In the genomic region with DNA sequence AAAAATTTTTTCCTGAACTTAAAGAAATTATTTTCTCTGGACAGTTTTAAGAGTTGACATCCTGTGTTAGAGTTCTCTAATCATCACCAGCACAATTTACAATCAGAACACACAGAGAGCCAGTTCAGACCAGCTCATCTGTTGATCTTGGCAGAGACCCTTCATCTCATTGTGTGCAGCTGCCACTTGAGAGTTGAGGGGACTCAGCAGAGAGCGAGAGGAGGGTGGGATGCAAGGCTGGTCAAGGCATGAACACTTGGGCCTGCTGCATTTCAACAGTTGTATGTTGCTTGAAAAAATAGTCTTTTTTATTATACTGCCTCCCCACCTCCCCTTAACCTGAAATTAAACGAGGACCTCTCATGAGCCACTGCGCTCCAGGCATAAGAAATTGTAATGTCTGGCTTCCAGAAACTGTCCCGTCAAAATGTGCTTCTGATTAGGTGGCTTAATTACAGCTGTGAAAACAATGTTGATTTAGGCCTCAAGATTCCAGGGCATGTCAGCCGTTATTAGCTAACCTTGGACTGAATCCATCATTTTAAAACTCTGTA, we compare ENCODE assay signal across 11 cellular contexts.
DNase-seq lines count a peak whose midpoint lies in the region; ATAC-seq lines count a peak whose summit lies in the region.
"Had no signal": no experiment of that assay in that cellular context is flagged by ENCODE, and none has a peak within 500 bp of the region (broad histone marks: within the 10 kb centered on the region; RNA-seq: fewer than 3 reads in every experiment).

No MANE protein-coding gene starts in this region.

- peak; percentile 10 for DNase-seq in AG08395 (ENCODE audit: low spot score)
- DNase-seq in HS-5 (ENCODE audit: low read depth), result peak; percentile 14
- DNase-seq in SJCRH30, result peak; percentile 91 to 95
- DNase-seq in right cardiac atrium, result peak; percentile 12 to 51 (median 32)
- DNase-seq in activated naive CD4-positive, alpha-beta T cell treated with anti-CD3 and anti-CD28 coated beads, Interleukin-2, amount 50 U/mL, for 16 hours, result no peak
- no peak for DNase-seq in activated CD8-positive, alpha-beta memory T cell treated with anti-CD3 and anti-CD28 coated beads, Interleukin-2, amount 10 ng/mL, durations not matched to agents 7 days and 5 days
- no peak for DNase-seq in activated CD4-positive, alpha-beta memory T cell treated with anti-CD3 and anti-CD28 coated beads, Interleukin-2, amount 10 ng/mL, durations not matched to agents 7 days and 5 days
- DNase-seq: adrenal gland, esophagus squamous epithelium, KG1 had no signal

- peak; percentile 71 to 84 for ATAC-seq in right cardiac atrium
- ATAC-seq in GM21515 (IDR thresholded peaks at IDR 0.05; ENCODE audit: unreplicated experiment), result no peak
- ATAC-seq in activated CD8-positive, alpha-beta memory T cell treated with anti-CD3 and anti-CD28 coated beads, Interleukin-2, amount 10 ng/mL, durations not matched to agents 7 days and 5 days, result no peak

- no peak overlapping the region for H3K27ac Mint-ChIP-seq in activated CD8-positive, alpha-beta memory T cell treated with anti-CD3 and anti-CD28 coated beads, Interleukin-2, amount 10 ng/mL, durations not matched to agents 7 days and 5 days
- H3K27ac Mint-ChIP-seq in activated CD4-positive, alpha-beta memory T cell treated with anti-CD3 and anti-CD28 coated beads, Interleukin-2, amount 10 ng/mL, durations not matched to agents 7 days and 5 days, result no peak overlapping the region

- H3K4me1 ChIP-seq in SJCRH30 (peaks cover 28% of the 10 kb centered on the region), right cardiac atrium (ENCODE audit: control insufficient read depth, insufficient read depth, low read length) (no peaks in the 10 kb centered on the region)
- H3K4me1 ChIP-seq: adrenal gland, esophagus squamous epithelium had no signal

- no peaks in the 10 kb centered on the region for H3K36me3 ChIP-seq in SJCRH30
- H3K36me3 ChIP-seq: adrenal gland, esophagus squamous epithelium had no signal

- H3K4me3 Mint-ChIP-seq in activated CD8-positive, alpha-beta memory T cell treated with anti-CD3 and anti-CD28 coated beads, Interleukin-2, amount 10 ng/mL, durations not matched to agents 7 days and 5 days, result no peak overlapping the region
- no peak overlapping the region for H3K4me3 Mint-ChIP-seq in activated CD4-positive, alpha-beta memory T cell treated with anti-CD3 and anti-CD28 coated beads, Interleukin-2, amount 10 ng/mL, durations not matched to agents 7 days and 5 days

- POLR2A ChIA-PET in activated CD4-positive, alpha-beta memory T cell treated with anti-CD3 and anti-CD28 coated beads, Interleukin-2, amount 10 ng/mL, durations not matched to agents 7 days and 5 days (lab: Charles Lee), result no interaction called here

- intact Hi-C loops in right cardiac atrium (cut with DNase I), result no loop called here

- no peaks in the 10 kb centered on the region for H3K36me3 Mint-ChIP-seq in activated CD8-positive, alpha-beta memory T cell treated with anti-CD3 and anti-CD28 coated beads, Interleukin-2, amount 10 ng/mL, durations not matched to agents 7 days and 5 days
- no peaks in the 10 kb centered on the region for H3K36me3 Mint-ChIP-seq in activated CD4-positive, alpha-beta memory T cell treated with anti-CD3 and anti-CD28 coated beads, Interleukin-2, amount 10 ng/mL, durations not matched to agents 7 days and 5 days (ENCODE audit: low read depth)

- H3K9me3 ChIP-seq in SJCRH30 (replicated peaks) (peaks cover 7% of the 10 kb centered on the region; the same call in 1 of the 2 replicates), right cardiac atrium (ENCODE audit: control insufficient read depth, low read length) (no peaks in the 10 kb centered on the region)
- H3K9me3 ChIP-seq: adrenal gland, esophagus squamous epithelium had no signal

- no peaks in the 10 kb centered on the region for H3K4me1 Mint-ChIP-seq in activated CD8-positive, alpha-beta memory T cell treated with anti-CD3 and anti-CD28 coated beads, Interleukin-2, amount 10 ng/mL, durations not matched to agents 7 days and 5 days
- H3K4me1 Mint-ChIP-seq in activated CD4-positive, alpha-beta memory T cell treated with anti-CD3 and anti-CD28 coated beads, Interleukin-2, amount 10 ng/mL, durations not matched to agents 7 days and 5 days, result no peaks in the 10 kb centered on the region

- H3K4me3 ChIP-seq in SJCRH30 (peak overlapping the region; percentile 4; the same call in 1 of the 2 replicates), right cardiac atrium (ENCODE audit: low read length) (no peak overlapping the region)
- H3K4me3 ChIP-seq: adrenal gland, esophagus squamous epithelium had no signal

- peak overlapping the region; percentile 84 for H3K27ac ChIP-seq in SJCRH30
- no peak overlapping the region for H3K27ac ChIP-seq in right cardiac atrium (ENCODE audit: low read length)
- H3K27ac ChIP-seq: adrenal gland, esophagus squamous epithelium had no signal

- CTCF ChIA-PET in activated CD8-positive, alpha-beta memory T cell treated with anti-CD3 and anti-CD28 coated beads, Interleukin-2, amount 10 ng/mL, durations not matched to agents 7 days and 5 days (lab: Charles Lee), result no interaction called here
- CTCF ChIA-PET in activated CD4-positive, alpha-beta memory T cell treated with anti-CD3 and anti-CD28 coated beads, Interleukin-2, amount 10 ng/mL, durations not matched to agents 7 days and 5 days (lab: Charles Lee), result no interaction called here

- H3K27me3 ChIP-seq in SJCRH30, result no peaks in the 10 kb centered on the region
- no peaks in the 10 kb centered on the region for H3K27me3 ChIP-seq in right cardiac atrium (ENCODE audit: control insufficient read depth, insufficient read depth)
- H3K27me3 ChIP-seq: adrenal gland, esophagus squamous epithelium had no signal

- peaks cover 6% of the 10 kb centered on the region for H3K9me3 Mint-ChIP-seq in activated CD8-positive, alpha-beta memory T cell treated with anti-CD3 and anti-CD28 coated beads, Interleukin-2, amount 10 ng/mL, durations not matched to agents 7 days and 5 days (ENCODE audit: low read depth)
- no peaks in the 10 kb centered on the region for H3K9me3 Mint-ChIP-seq in activated CD4-positive, alpha-beta memory T cell treated with anti-CD3 and anti-CD28 coated beads, Interleukin-2, amount 10 ng/mL, durations not matched to agents 7 days and 5 days

- 41% methylated on average over 5 of the region's 5 CpGs for WGBS in right cardiac atrium

- no peaks in the 10 kb centered on the region for H3K27me3 Mint-ChIP-seq in activated CD8-positive, alpha-beta memory T cell treated with anti-CD3 and anti-CD28 coated beads, Interleukin-2, amount 10 ng/mL, durations not matched to agents 7 days and 5 days
- H3K27me3 Mint-ChIP-seq in activated CD4-positive, alpha-beta memory T cell treated with anti-CD3 and anti-CD28 coated beads, Interleukin-2, amount 10 ng/mL, durations not matched to agents 7 days and 5 days, result no peaks in the 10 kb centered on the region

Comparison
In these comparisons a context has a peak if more than half of its experiments do, and no peak if none do; other contexts are left out.
1. DNase-seq: peak in AG08395 (single experiment), HS-5 (single experiment), SJCRH30 (2 of 2) and right cardiac atrium (3 of 3); none in activated naive CD4-positive, alpha-beta T cell treated with anti-CD3 and anti-CD28 coated beads, Interleukin-2, amount 50 U/mL, for 16 hours (single experiment), activated CD8-positive, alpha-beta memory T cell treated with anti-CD3 and anti-CD28 coated beads, Interleukin-2, amount 10 ng/mL, durations not matched to agents 7 days and 5 days (single experiment) and activated CD4-positive, alpha-beta memory T cell treated with anti-CD3 and anti-CD28 coated beads, Interleukin-2, amount 10 ng/mL, durations not matched to agents 7 days and 5 days (single experiment).
2. ATAC-seq: peak in right cardiac atrium (2 of 2); none in GM21515 (single experiment) and activated CD8-positive, alpha-beta memory T cell treated with anti-CD3 and anti-CD28 coated beads, Interleukin-2, amount 10 ng/mL, durations not matched to agents 7 days and 5 days (single experiment).